Comparison of ENCODE assay signal across 10 cellular contexts in the genomic region with DNA sequence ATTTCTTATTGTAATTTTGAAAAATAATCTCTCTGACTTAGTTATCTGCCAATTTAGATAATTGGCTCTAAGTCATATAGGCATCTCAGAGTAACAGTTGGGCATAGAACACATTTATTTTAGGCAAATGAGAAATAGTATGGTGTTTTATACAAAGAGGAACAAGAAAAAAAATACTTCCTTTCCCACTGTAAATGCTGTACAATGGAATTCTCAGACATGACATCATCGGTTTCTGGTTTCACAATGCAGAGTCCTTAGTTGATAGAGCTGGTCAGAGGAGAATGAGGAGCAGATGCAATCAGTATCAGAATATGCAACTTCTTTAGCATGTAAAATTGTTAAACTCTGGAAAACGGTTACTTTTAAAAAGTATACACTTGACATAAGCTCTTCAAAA. TPM values are rescaled to one million over a fixed set of nuclear protein-coding genes. Genes with fewer than 3 reads are reported as not detected.
DNase-seq lines count a peak whose midpoint lies in the region; ATAC-seq and TF ChIP-seq lines count a peak whose summit lies in the region.
"Had no signal": no experiment of that assay in that cellular context is flagged by ENCODE, and none has a peak within 500 bp of the region (broad histone marks: within the 10 kb centered on the region; RNA-seq: fewer than 3 reads in every experiment).

No MANE protein-coding gene starts in this region.

- H3K27ac Mint-ChIP-seq in endothelial cell (ENCODE audit: unreplicated experiment) (peak overlapping the region; percentile 84), nephron (peak overlapping the region in 2 of 3 experiments; percentile 16 to 27)
- no peak overlapping the region for H3K27ac Mint-ChIP-seq in stimulated activated memory B cell treated with anti-CD40 and anti-IgM and Interleukin-4, amounts not matched to agents 10 μg/mL and 1 μg/mL and 100 μg/mL, for 72 hours

- peak; percentile 83 for DNase-seq in EL
- peak; percentile 12 for DNase-seq in NCI-H69 (lab: John Stamatoyannopoulos, UW)
- DNase-seq in endothelial cell (ENCODE audit: low spot score), result no peak
- DNase-seq in G401 (ENCODE audit: low spot score), result no peak
- no peak for DNase-seq in mucosa of gallbladder (ENCODE audit: low spot score)
- DNase-seq: posterior cingulate gyrus had no signal

- H3K9me3 Mint-ChIP-seq in endothelial cell (ENCODE audit: unreplicated experiment), result no peaks in the 10 kb centered on the region
- no peaks in the 10 kb centered on the region for H3K9me3 Mint-ChIP-seq in nephron
- no peaks in the 10 kb centered on the region for H3K9me3 Mint-ChIP-seq in stimulated activated memory B cell treated with anti-CD40 and anti-IgM and Interleukin-4, amounts not matched to agents 10 μg/mL and 1 μg/mL and 100 μg/mL, for 72 hours

- H3K36me3 Mint-ChIP-seq in endothelial cell (ENCODE audit: low read depth, unreplicated experiment) (no peaks in the 10 kb centered on the region), nephron (ENCODE audit: low read depth) (no peaks in the 10 kb centered on the region)
- no peaks in the 10 kb centered on the region for H3K36me3 Mint-ChIP-seq in stimulated activated memory B cell treated with anti-CD40 and anti-IgM and Interleukin-4, amounts not matched to agents 10 μg/mL and 1 μg/mL and 100 μg/mL, for 72 hours

- H3K4me3 Mint-ChIP-seq in endothelial cell (ENCODE audit: unreplicated experiment) (no peak overlapping the region), nephron (no peak overlapping the region)
- H3K4me3 Mint-ChIP-seq in stimulated activated memory B cell treated with anti-CD40 and anti-IgM and Interleukin-4, amounts not matched to agents 10 μg/mL and 1 μg/mL and 100 μg/mL, for 72 hours, result no peak overlapping the region

- in situ Hi-C loops in G401 (cut with HindIII; ENCODE audit: low sequenced_read_pairs), result no loop called here

- no peak for ATAC-seq in stimulated activated memory B cell treated with anti-CD40 and anti-IgM and Interleukin-4, amounts not matched to agents 10 μg/mL and 1 μg/mL and 100 μg/mL, for 72 hours
- ATAC-seq in GM19035 (IDR thresholded peaks at IDR 0.05; ENCODE audit: unreplicated experiment), result no peak
- ATAC-seq: HCT116 had no signal

- H3K4me1 Mint-ChIP-seq in endothelial cell (ENCODE audit: unreplicated experiment) (peaks cover 30% of the 10 kb centered on the region), nephron (peaks cover 12% of the 10 kb centered on the region)
- no peaks in the 10 kb centered on the region for H3K4me1 Mint-ChIP-seq in stimulated activated memory B cell treated with anti-CD40 and anti-IgM and Interleukin-4, amounts not matched to agents 10 μg/mL and 1 μg/mL and 100 μg/mL, for 72 hours

- TF ChIP-seq CTCF in endothelial cell (IDR thresholded peaks at IDR 0.05; ENCODE audit: unreplicated experiment), result no peak
- TF ChIP-seq CTCF in nephron (IDR thresholded peaks at IDR 0.05; ENCODE audit: unreplicated experiment in 3 of 3), result no peak

- H3K27me3 Mint-ChIP-seq in endothelial cell (ENCODE audit: unreplicated experiment), result no peaks in the 10 kb centered on the region
- peaks cover 4% of the 10 kb centered on the region for H3K27me3 Mint-ChIP-seq in nephron (ENCODE audit: low read depth)
- H3K27me3 Mint-ChIP-seq in stimulated activated memory B cell treated with anti-CD40 and anti-IgM and Interleukin-4, amounts not matched to agents 10 μg/mL and 1 μg/mL and 100 μg/mL, for 72 hours, result peaks cover 20% of the 10 kb centered on the region

RNA-seq across cellular contexts. Expression of gene PLK2, which starts 49.4 kb away (rescaled TPM):
- total RNA-seq in endothelial cell (ENCODE audit: unreplicated experiment), result 572 TPM
- 0.51 and 2.4 TPM in 2 replicates for total RNA-seq in G401 (2014; rRNA removed; shearing (Covaris generic))
- total RNA-seq in mucosa of gallbladder, result 34.9 TPM

Comparison
In these comparisons a context has a peak if more than half of its experiments do, and no peak if none do; other contexts are left out.
1. DNase-seq: peak in EL (single experiment) and NCI-H69 (single experiment); none in endothelial cell (single experiment), G401 (single experiment) and mucosa of gallbladder (single experiment).
2. RNA of gene PLK2, which starts 49.4 kb away (total RNA-seq): 572 TPM in endothelial cell (single experiment) and 34.9 TPM in mucosa of gallbladder (single experiment); 0.51 to 2.4 TPM in G401; every median in the first group is over 10 times any median in the second.